In the genomic region with DNA sequence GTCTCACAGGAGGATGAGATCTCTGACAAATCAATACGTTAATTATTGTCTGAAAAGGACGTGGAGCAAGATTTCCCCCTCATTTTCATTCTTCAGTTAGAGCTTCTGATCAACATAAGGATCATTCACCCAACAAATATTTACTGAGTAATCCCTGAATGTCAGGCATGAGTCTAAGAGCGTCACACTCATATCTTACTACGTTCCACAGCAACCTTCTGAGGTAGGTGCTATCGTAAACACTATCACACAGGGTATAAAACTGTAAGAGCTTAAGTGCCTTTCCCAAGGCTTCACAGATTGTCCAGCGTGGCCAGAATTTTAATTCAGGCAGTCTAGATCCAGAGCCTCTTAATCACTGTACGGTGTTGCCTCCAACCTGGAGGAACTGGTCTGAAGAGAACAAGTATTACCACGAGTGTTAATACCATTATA, we compare ENCODE assay signal across 16 cellular contexts. TPM values are rescaled to one million over a fixed set of nuclear protein-coding genes. Genes with fewer than 3 reads are reported as not detected.
DNase-seq lines count a peak whose midpoint lies in the region; ATAC-seq, FAIRE-seq and TF ChIP-seq lines count a peak whose summit lies in the region.
"Had no signal": no experiment of that assay in that cellular context is flagged by ENCODE, and none has a peak within 500 bp of the region (broad histone marks: within the 10 kb centered on the region; RNA-seq: fewer than 3 reads in every experiment).

No MANE protein-coding gene starts in this region.

- H3K4me3 ChIP-seq in AG09309 (ENCODE audit: control insufficient read depth, low read depth, low read length) (no peak overlapping the region), PC-9 (no peak overlapping the region), esophagus squamous epithelium (no peak overlapping the region), pancreas (no peak overlapping the region), Karpas-422 (ENCODE audit: low read length) (no peak overlapping the region)
- H3K4me3 ChIP-seq: coronary artery had no signal

- 0 out of 2 replicates have a peak overlapping the region, but pooled peaks have one; percentile 52 for H2AFZ ChIP-seq in PC-9
- H2AFZ ChIP-seq in Karpas-422 (ENCODE audit: low read length): no peak overlapping the region

- H3K27me3 Mint-ChIP-seq in CD4-positive, alpha-beta T cell: peaks cover 9% of the 10 kb centered on the region

- intact Hi-C loops in PC-9 (cut with micrococcal nuclease; ENCODE audit: unreplicated experiment): loop anchor here (5.0 kb wide), 3 partner anchors 189 to 269 kb away; a partner anchor contains a TSS
- intact Hi-C loops in esophagus squamous epithelium (cut with DNase I): no loop called here
- intact Hi-C loops in pancreas (cut with DNase I): no loop called here
- intact Hi-C loops in CD4-positive, alpha-beta T cell (cut with DNase I, micrococcal nuclease): no loop called here

- no peaks in the 10 kb centered on the region for H3K36me3 Mint-ChIP-seq in CD4-positive, alpha-beta T cell (ENCODE audit: low read depth)
- H3K36me3 Mint-ChIP-seq: CD8-positive, alpha-beta T cell had no signal

- no TSS peak for BruUV-seq in PC-9 (replicated peaks; lab: Mats Ljungman, UMichigan)

- no peak overlapping the region for H3K4me3 Mint-ChIP-seq in CD4-positive, alpha-beta T cell
- H3K4me3 Mint-ChIP-seq: CD8-positive, alpha-beta T cell had no signal

- WGBS in esophagus squamous epithelium, 2 donors: 61 to 74% methylated on average over 8 of the region's 8 CpGs
- WGBS in pancreas, 2 donors: 32 to 35% methylated on average over 8 of the region's 8 CpGs

- H4K20me1 ChIP-seq in PC-9 (ENCODE audit: insufficient read depth): no peaks in the 10 kb centered on the region
- no peaks in the 10 kb centered on the region for H4K20me1 ChIP-seq in Karpas-422 (ENCODE audit: insufficient read depth, low read depth, low read length)

- CTCF ChIA-PET in PC-9 (lab: Charles Lee): interaction anchor here (1.0 kb wide), 1 partner anchor 44 kb away, joined by 3 read pairs; no protein-coding TSS in a partner anchor
- CTCF ChIA-PET in CD4-positive, alpha-beta T cell (lab: Charles Lee): no interaction called here

- POLR2A ChIA-PET in PC-9 (lab: Charles Lee; ENCODE audit: unreplicated experiment): interaction anchor here (0.6 to 0.8 kb wide), 3 partner anchors 47 to 104 kb away, joined by 4 to 6 read pairs (median 5); no protein-coding TSS in a partner anchor
- POLR2A ChIA-PET in CD4-positive, alpha-beta T cell (lab: Charles Lee): no interaction called here

- no peak for TF ChIP-seq CTCF in AG09309 (IDR thresholded peaks at IDR 0.05; ENCODE audit: control insufficient read depth, insufficient read depth, low read depth, low read length, missing control alignments)
- no peak for TF ChIP-seq CTCF in PC-9 (conservative IDR thresholded peaks at IDR 0.05)
- TF ChIP-seq CTCF in esophagus squamous epithelium (IDR thresholded peaks at IDR 0.05): no peak
- TF ChIP-seq CTCF in pancreas (IDR thresholded peaks at IDR 0.05): no peak
- no peak for TF ChIP-seq CTCF in CD4-positive, alpha-beta T cell (IDR thresholded peaks at IDR 0.05)

- no peak for FAIRE-seq in pancreas (lab: Jason Lieb, UNC)
- FAIRE-seq: GM12891, urothelium cell line had no signal

- H3K79me2 ChIP-seq in PC-9 (ENCODE audit: low read depth) (no peaks in the 10 kb centered on the region), Karpas-422 (ENCODE audit: low read length) (no peaks in the 10 kb centered on the region)

- ATAC-seq in pancreas: peak; percentile 23 to 48 (median 30)
- no peak for ATAC-seq in CD4-positive, alpha-beta T cell (ENCODE audit: poor library complexity)
- ATAC-seq: CD8-positive, alpha-beta T cell had no signal

- H3K9me3 ChIP-seq in PC-9 (ENCODE audit: insufficient read depth, low read depth) (peaks cover 15% of the 10 kb centered on the region), esophagus squamous epithelium (no peaks in the 10 kb centered on the region), pancreas (no peaks in the 10 kb centered on the region), Karpas-422 (ENCODE audit: low read length) (no peaks in the 10 kb centered on the region)
- no peaks in the 10 kb centered on the region for H3K9me3 ChIP-seq in CD4-positive, alpha-beta T cell (ENCODE audit: control insufficient read depth, low read length)

- H3K4me2 ChIP-seq in PC-9: peak overlapping the region; percentile 95
- H3K4me2 ChIP-seq in Karpas-422 (ENCODE audit: low read depth, low read length, poor library complexity, severe bottlenecking): no peak overlapping the region

- H3K27ac ChIP-seq in PC-9 (peak overlapping the region; percentile 100), esophagus squamous epithelium (peak overlapping the region; percentile 90 to 95 (median 92)), pancreas (peak overlapping the region; percentile 63 to 92 (median 84)), Karpas-422 (ENCODE audit: low read length) (no peak overlapping the region), substantia nigra (ENCODE audit: low read depth, low read length, poor library complexity, severe bottlenecking) (no peak overlapping the region)
- H3K27ac ChIP-seq in CD4-positive, alpha-beta T cell (ENCODE audit: low read depth, low read length): no peak overlapping the region

- peak; percentile 87 for DNase-seq in AG09309 (ENCODE audit: low read depth)
- peak; percentile 28 to 48 for DNase-seq in PC-9
- no peak for DNase-seq in esophagus squamous epithelium (lab: John Stamatoyannopoulos, UW)
- DNase-seq in pancreas: no peak
- DNase-seq in Karpas-422: no peak
- DNase-seq in substantia nigra (lab: John Stamatoyannopoulos, UW): no peak
- no peak for DNase-seq in HUDEP-2 (lab: John Stamatoyannopoulos, UW; ENCODE audit: unreplicated experiment in 76 of 76)
- no peak for DNase-seq in CD4-positive, alpha-beta T cell
- DNase-seq: activated CD4-positive, CD25-positive, alpha-beta regulatory T cell; activated T-cell treated with anti-CD3 and anti-CD28 coated beads, Interleukin-2, amount 50 U/mL, for 48 hours; CD8-positive, alpha-beta T cell; NCI-H2029; nucleus accumbens had no signal

- no peak overlapping the region for H3K9ac ChIP-seq in Karpas-422 (ENCODE audit: low read length)

- no peaks in the 10 kb centered on the region for H3K9me3 Mint-ChIP-seq in CD4-positive, alpha-beta T cell
- H3K9me3 Mint-ChIP-seq: CD8-positive, alpha-beta T cell had no signal

- H3K4me1 ChIP-seq in PC-9 (replicated peaks; ENCODE audit: insufficient read depth) (peaks cover 87% of the 10 kb centered on the region), esophagus squamous epithelium (peaks cover 22 to 79% (median 22%) of the 10 kb centered on the region in 3 donors), pancreas (peaks cover 38 to 62% (median 46%) of the 10 kb centered on the region in 3 donors), Karpas-422 (ENCODE audit: low read length) (no peaks in the 10 kb centered on the region)

- H3K27me3 ChIP-seq in PC-9 (ENCODE audit: insufficient read depth, low read depth) (no peaks in the 10 kb centered on the region), esophagus squamous epithelium (no peaks in the 10 kb centered on the region), pancreas (no peaks in the 10 kb centered on the region), Karpas-422 (ENCODE audit: low read length) (no peaks in the 10 kb centered on the region)
- H3K27me3 ChIP-seq in CD4-positive, alpha-beta T cell (ENCODE audit: control insufficient read depth, insufficient read depth, low read length): no peaks in the 10 kb centered on the region

- no peaks in the 10 kb centered on the region for H3K4me1 Mint-ChIP-seq in CD4-positive, alpha-beta T cell (ENCODE audit: low read depth)

- no peak overlapping the region for H3K27ac Mint-ChIP-seq in CD4-positive, alpha-beta T cell
- H3K27ac Mint-ChIP-seq: CD8-positive, alpha-beta T cell had no signal

- no peak for TF ChIP-seq POLR2A in esophagus squamous epithelium (IDR thresholded peaks at IDR 0.05)

- H3K36me3 ChIP-seq in PC-9 (ENCODE audit: low read depth) (peaks cover 5% of the 10 kb centered on the region; the same call in 1 of the 2 replicates), esophagus squamous epithelium (no peaks in the 10 kb centered on the region), pancreas (no peaks in the 10 kb centered on the region), Karpas-422 (ENCODE audit: insufficient read depth, low read length) (no peaks in the 10 kb centered on the region)

- peaks cover 74% of the 10 kb centered on the region for H3F3A ChIP-seq in PC-9 (ENCODE audit: insufficient read depth, low read depth)

- no peaks in the 10 kb centered on the region for H3K9me2 ChIP-seq in PC-9 (ENCODE audit: insufficient read depth)
- no peaks in the 10 kb centered on the region for H3K9me2 ChIP-seq in Karpas-422 (replicated peaks; ENCODE audit: insufficient read depth, low read length)

RNA-seq across cellular contexts. Expression of a gene that starts 10.6 kb away (rescaled TPM):
- total RNA-seq in PC-9 (2021) (146 and 225 TPM in 2 replicates), esophagus squamous epithelium (100 to 1,000 TPM; 153 to 290 (median 169) TPM), pancreas (100 to 1,000 TPM in 3 of 6 donors, 10 to 100 TPM in 3; 53.7 to 226 (median 92.1) TPM)
- polyA plus RNA-seq in pancreas: 100 to 1,000 TPM in 1 of 2 donors, 10 to 100 TPM in 1; 85.0 to 183 TPM
- not detected in 2 replicates for total RNA-seq in Karpas-422 (2014; rRNA removed; shearing (Covaris generic); ENCODE audit: low replicate concordance)
- not detected for total RNA-seq in CD4-positive, alpha-beta T cell
- total RNA-seq: CD8-positive, alpha-beta T cell had no signal

RNA-seq across cellular contexts. Expression of a gene that starts 54.6 kb away (rescaled TPM):
- total RNA-seq in PC-9 (2021) (not detected in 2 replicates), esophagus squamous epithelium (1 to 10 TPM in 3 of 4 donors, under 1 TPM in 1; 0.95 to 5.7 (median 1.6) TPM), pancreas (10 to 100 TPM in 1 of 6 donors, 1 to 10 TPM in 5; 3.3 to 10.6 (median 3.9) TPM)
- 1 to 10 TPM; 2.4 to 6.4 TPM for polyA plus RNA-seq in pancreas
- not detected in 2 replicates for total RNA-seq in Karpas-422 (2014; rRNA removed; shearing (Covaris generic); ENCODE audit: low replicate concordance)
- total RNA-seq in CD4-positive, alpha-beta T cell: not detected
- total RNA-seq: CD8-positive, alpha-beta T cell had no signal

Comparison
In these comparisons a context has a peak if more than half of its experiments do, and no peak if none do; other contexts are left out.
1. DNase-seq: peak in AG09309 (single experiment) and PC-9 (2 of 2); none in esophagus squamous epithelium (single experiment), pancreas (0 of 6), Karpas-422 (single experiment), substantia nigra (0 of 49), HUDEP-2 (0 of 76) and CD4-positive, alpha-beta T cell (0 of 10).
2. H3K27ac ChIP-seq: peak in PC-9 (single experiment), esophagus squamous epithelium (4 of 4) and pancreas (4 of 4); none in Karpas-422 (single experiment), substantia nigra (single experiment) and CD4-positive, alpha-beta T cell (single experiment).
3. RNA of a gene that starts 10.6 kb away (total RNA-seq): 153 to 290 TPM in esophagus squamous epithelium, 146 to 225 TPM in PC-9 and 53.7 to 226 TPM in pancreas; not detected in Karpas-422 and not detected in CD4-positive, alpha-beta T cell; every median in the first group is over 10 times any median in the second.